24 cellular contexts compared by ENCODE assay signal in genomic region chr16:61007694-61008093, GRCh38.
"Had no signal": no experiment of that assay in that cellular context is flagged by ENCODE, and none has a peak within 500 bp of the region (broad histone marks: within the 10 kb centered on the region; RNA-seq: fewer than 3 reads in every experiment).

No MANE protein-coding gene starts in this region.

- H3K9me3 Mint-ChIP-seq: activated CD4-positive, alpha-beta T cell treated with anti-CD3 and anti-CD28 coated beads, Interleukin-2, amount 10 ng/mL, durations not matched to agents 24 days and 14 days; brain; dendritic cell treated with granulocyte-macrophage colony-stimulating factor and Interleukin-4, amounts not matched to agents 40 ng/mL and 50 ng/mL, for 4 days had no signal

- H3K27me3 Mint-ChIP-seq: activated CD4-positive, alpha-beta T cell treated with anti-CD3 and anti-CD28 coated beads, Interleukin-2, amount 10 ng/mL, durations not matched to agents 24 days and 14 days; activated naive CD4-positive, alpha-beta T cell treated with anti-CD3 and anti-CD28 coated beads, Interleukin-2, amount 50 U/mL, for 24 hours; brain; dendritic cell treated with granulocyte-macrophage colony-stimulating factor and Interleukin-4, amounts not matched to agents 40 ng/mL and 50 ng/mL, for 4 days; naive thymus-derived CD4-positive, alpha-beta T cell had no signal

- H3K27ac ChIP-seq: foreskin keratinocyte, ovary, psoas muscle, right atrium auricular region, upper lobe of left lung, VCaP had no signal

- ATAC-seq: activated CD4-positive, CD25-positive, alpha-beta regulatory T cell treated with anti-CD3 and anti-CD28 coated beads, Interleukin-2, amount 50 U/mL, for 24 hours; activated CD8-positive, alpha-beta T cell treated with anti-CD3 and anti-CD28 coated beads, Interleukin-2, amount 10 ng/mL, durations not matched to agents 7 days and 5 days; foreskin keratinocyte; left lobe of liver; naive thymus-derived CD4-positive, alpha-beta T cell; psoas muscle; stimulated activated naive CD8-positive, alpha-beta T cell treated with anti-CD3 and anti-CD28 coated beads, Interleukin-15, Interleukin-2, amounts not matched to agents 100 U/mL and 50 U/mL, for 24 hours had no signal

- H3K36me3 Mint-ChIP-seq: activated naive CD4-positive, alpha-beta T cell treated with anti-CD3 and anti-CD28 coated beads, Interleukin-2, amount 50 U/mL, for 24 hours; brain; naive thymus-derived CD4-positive, alpha-beta T cell had no signal

- H3K4me3 ChIP-seq: lung, ovary, psoas muscle, right atrium auricular region, upper lobe of left lung had no signal

- H3K4me3 Mint-ChIP-seq: activated CD4-positive, alpha-beta T cell treated with anti-CD3 and anti-CD28 coated beads, Interleukin-2, amount 10 ng/mL, durations not matched to agents 24 days and 14 days; activated CD8-positive, alpha-beta T cell treated with anti-CD3 and anti-CD28 coated beads, Interleukin-2, amount 10 ng/mL, durations not matched to agents 7 days and 5 days; activated naive CD4-positive, alpha-beta T cell treated with anti-CD3 and anti-CD28 coated beads, Interleukin-2, amount 50 U/mL, for 24 hours; brain; dendritic cell treated with granulocyte-macrophage colony-stimulating factor and Interleukin-4, amounts not matched to agents 40 ng/mL and 50 ng/mL, for 4 days; naive thymus-derived CD4-positive, alpha-beta T cell; T-helper 2 cell treated with Interferon-gamma antibody and Interleukin-4, amounts not matched to agents 5 μg/mL and 100 μg/mL, for 36 hours had no signal

- H3K4me1 ChIP-seq: foreskin keratinocyte, psoas muscle, right atrium auricular region, upper lobe of left lung had no signal

- H3K4me1 Mint-ChIP-seq: activated CD4-positive, alpha-beta T cell treated with anti-CD3 and anti-CD28 coated beads, Interleukin-2, amount 10 ng/mL, durations not matched to agents 24 days and 14 days; activated naive CD4-positive, alpha-beta T cell treated with anti-CD3 and anti-CD28 coated beads, Interleukin-2, amount 50 U/mL, for 24 hours; naive thymus-derived CD4-positive, alpha-beta T cell had no signal

- H3K9me3 ChIP-seq: ovary, psoas muscle, right atrium auricular region, upper lobe of left lung had no signal

- H3K36me3 ChIP-seq: ovary, right atrium auricular region, upper lobe of left lung had no signal

- H3K27ac Mint-ChIP-seq: activated CD4-positive, alpha-beta T cell treated with anti-CD3 and anti-CD28 coated beads, Interleukin-2, amount 10 ng/mL, durations not matched to agents 24 days and 14 days; activated CD8-positive, alpha-beta T cell treated with anti-CD3 and anti-CD28 coated beads, Interleukin-2, amount 10 ng/mL, durations not matched to agents 7 days and 5 days; brain; dendritic cell treated with granulocyte-macrophage colony-stimulating factor and Interleukin-4, amounts not matched to agents 40 ng/mL and 50 ng/mL, for 4 days; naive thymus-derived CD4-positive, alpha-beta T cell; T-helper 2 cell treated with Interferon-gamma antibody and Interleukin-4, amounts not matched to agents 5 μg/mL and 100 μg/mL, for 36 hours had no signal

- H3K27me3 ChIP-seq: foreskin keratinocyte, ovary, right atrium auricular region, upper lobe of left lung had no signal

- DNase-seq: activated CD4-positive, alpha-beta T cell treated with anti-CD3 and anti-CD28 coated beads, Interleukin-2, amount 10 ng/mL, durations not matched to agents 24 days and 14 days; activated CD8-positive, alpha-beta T cell treated with anti-CD3 and anti-CD28 coated beads, Interleukin-2, amount 10 ng/mL, durations not matched to agents 7 days and 5 days; activated gamma-delta T cell treated with Interleukin-2 at 50 U/mL for 16 hours; activated T-cell treated with anti-CD3 and anti-CD28 coated beads, Interleukin-2, amount 50 U/mL, for 1 hour; aorta; effector CD4-positive, alpha-beta T cell; erythroblast; foreskin keratinocyte; naive thymus-derived CD4-positive, alpha-beta T cell; ovary; psoas muscle; stimulated activated CD4-positive, alpha-beta T cell treated with anti-CD3 and anti-CD28 coated beads, Interleukin-12 subunit alpha, Interleukin-12 subunit beta, amount 100 ng/mL, for 4 hours; stimulated activated CD4-positive, alpha-beta T cell treated with anti-CD3 and anti-CD28 coated beads, Interleukin-4, amount 100 ng/mL, for 4 hours; stimulated activated naive CD8-positive, alpha-beta T cell treated with anti-CD3 and anti-CD28 coated beads, Interleukin-15, Interleukin-2, amounts not matched to agents 100 U/mL and 50 U/mL, for 24 hours; upper lobe of left lung had no signal
